ENCODE assay signal across 23 cellular contexts in the genomic region with DNA sequence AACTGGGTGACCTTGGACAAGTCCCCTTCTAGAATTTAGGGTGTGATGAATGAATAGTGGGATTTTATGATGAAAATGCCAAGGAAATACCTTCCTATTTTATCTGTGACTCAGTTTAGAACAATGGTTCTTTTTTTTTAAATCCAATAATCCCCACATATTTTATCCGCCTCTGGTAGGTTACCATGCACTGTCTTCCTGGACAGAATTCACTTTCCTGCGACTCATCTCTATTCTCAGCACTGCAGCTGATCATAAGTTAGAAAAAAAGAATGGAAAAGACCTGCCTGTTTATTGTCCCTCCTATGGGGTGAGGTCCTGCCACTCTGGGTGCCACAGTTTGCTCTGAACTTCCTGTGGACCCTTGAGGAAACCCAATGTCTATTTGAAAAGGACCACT.
DNase-seq lines count a peak whose midpoint lies in the region; TF ChIP-seq lines count a peak whose summit lies in the region.
"Had no signal": no experiment of that assay in that cellular context is flagged by ENCODE, and none has a peak within 500 bp of the region (broad histone marks: within the 10 kb centered on the region; RNA-seq: fewer than 3 reads in every experiment).

No MANE protein-coding gene starts in this region.

- H2AFZ ChIP-seq in PC-9, result no peak overlapping the region
- peak overlapping the region; percentile 12 for H2AFZ ChIP-seq in osteoblast (ENCODE audit: low read length)

- H3K9me3 ChIP-seq in PC-9 (ENCODE audit: insufficient read depth, low read depth) (no peaks in the 10 kb centered on the region), osteoblast (ENCODE audit: low read depth, low read length) (no peaks in the 10 kb centered on the region)
- H3K9me3 ChIP-seq: gastroesophageal sphincter, thoracic aorta had no signal

- H3K27me3 ChIP-seq in PC-9 (ENCODE audit: insufficient read depth, low read depth) (no peaks in the 10 kb centered on the region), osteoblast (ENCODE audit: insufficient read depth, low read length) (no peaks in the 10 kb centered on the region)
- H3K27me3 ChIP-seq: gastroesophageal sphincter had no signal

- no peaks in the 10 kb centered on the region for H3K9me2 ChIP-seq in PC-9 (ENCODE audit: insufficient read depth)

- POLR2A ChIA-PET in PC-9 (lab: Charles Lee; ENCODE audit: unreplicated experiment), result no interaction called here

- H3K4me1 ChIP-seq in PC-9 (replicated peaks; ENCODE audit: insufficient read depth) (no peaks in the 10 kb centered on the region), osteoblast (ENCODE audit: insufficient read depth, low read length) (peaks cover 29% of the 10 kb centered on the region)

- TF ChIP-seq CTCF in PC-9 (conservative IDR thresholded peaks at IDR 0.05), result no peak
- TF ChIP-seq CTCF in fibroblast of pulmonary artery (IDR thresholded peaks at IDR 0.05; ENCODE audit: low read length, missing control alignments), result no peak
- TF ChIP-seq CTCF in osteoblast (IDR thresholded peaks at IDR 0.05; ENCODE audit: extremely low read depth, low read depth, low read length), result no peak
- no peak for TF ChIP-seq CTCF in GM13976 (IDR thresholded peaks at IDR 0.05; ENCODE audit: borderline replicate concordance, control extremely low read depth, extremely low read depth, insufficient read depth, missing control alignments)

- H3K4me2 ChIP-seq in PC-9 (no peak overlapping the region), osteoblast (ENCODE audit: insufficient read depth, low read length) (peak overlapping the region; percentile 75)

- DNase-seq in ELR (ENCODE audit: low read depth) (peak; percentile 38), PC-9 (no peak), fibroblast of pulmonary artery (ENCODE audit: low read depth) (peak; percentile 13), osteoblast (ENCODE audit: insufficient read length, low spot score, missing footprints) (no peak), GM13976 (ENCODE audit: low spot score) (no peak), HuH-7.5 (ENCODE audit: low spot score) (no peak), NCI-H2029 (lab: John Stamatoyannopoulos, UW) (no peak)
- DNase-seq in stimulated activated CD8-positive, alpha-beta memory T cell treated with anti-CD3 and anti-CD28 coated beads, Interleukin-4, amount 100 ng/mL, for 48 hours, result no peak
- DNase-seq: activated CD4-positive, CD25-positive, alpha-beta regulatory T cell treated with anti-CD3 and anti-CD28 coated beads, Interleukin-2, amount 50 U/mL, for 72 hours; activated CD8-positive, alpha-beta memory T cell treated with anti-CD3 and anti-CD28 coated beads for 24 hours; activated naive CD8-positive, alpha-beta T cell treated with anti-CD3 and anti-CD28 coated beads for 36 hours; activated T-cell treated with anti-CD3 and anti-CD28 coated beads, Interleukin-2, amount 50 U/mL, for 72 hours; COR-L47; cortex of kidney; NCI-H187; NCI-H226; NCI-H82; occipital lobe; stimulated activated CD4-positive, alpha-beta T cell treated with anti-CD3 and anti-CD28 coated beads, Interleukin-15, amount 100 ng/mL, for 24 hours; T1000 had no signal

- H3K27ac ChIP-seq in PC-9 (0 out of 2 replicates have a peak overlapping the region, but pooled peaks have one; percentile 16), osteoblast (ENCODE audit: low read depth, low read length) (peak overlapping the region; percentile 66)
- H3K27ac ChIP-seq: SK-N-MC, thoracic aorta had no signal

- no peak overlapping the region for H3K4me3 ChIP-seq in PC-9
- H3K4me3 ChIP-seq in fibroblast of pulmonary artery (replicated peaks; ENCODE audit: low read depth, low read length), result no peak overlapping the region
- peak overlapping the region; percentile 40 for H3K4me3 ChIP-seq in osteoblast (ENCODE audit: insufficient read depth, low read length)
- H3K4me3 ChIP-seq: gastroesophageal sphincter, SK-N-MC, thoracic aorta had no signal

- H4K20me1 ChIP-seq in PC-9 (ENCODE audit: insufficient read depth), result no peaks in the 10 kb centered on the region
- H4K20me1 ChIP-seq in osteoblast (ENCODE audit: insufficient read depth, low read length), result no peaks in the 10 kb centered on the region

- BruUV-seq in PC-9 (replicated peaks; lab: Mats Ljungman, UMichigan), result no TSS peak

- in situ Hi-C loops in GM13976 (cut with MboI; ENCODE audit: low sequenced_read_pairs, unreplicated experiment), result no loop called here

- H3F3A ChIP-seq in PC-9 (ENCODE audit: insufficient read depth, low read depth), result peaks cover 3% of the 10 kb centered on the region; the same call in 1 of the 2 replicates

- peaks cover 5% of the 10 kb centered on the region; the same call in 1 of the 2 replicates for H3K36me3 ChIP-seq in PC-9 (ENCODE audit: low read depth)
- no peaks in the 10 kb centered on the region for H3K36me3 ChIP-seq in osteoblast (ENCODE audit: insufficient read depth, low read length)
- H3K36me3 ChIP-seq: gastroesophageal sphincter, thoracic aorta had no signal

- CTCF ChIA-PET in PC-9 (lab: Charles Lee), result no interaction called here

- intact Hi-C loops in PC-9 (cut with micrococcal nuclease; ENCODE audit: unreplicated experiment), result loop anchor here (5.0 kb wide), 1 partner anchor 64 kb away; no protein-coding TSS in a partner anchor

- H3K79me2 ChIP-seq in PC-9 (ENCODE audit: low read depth), result no peaks in the 10 kb centered on the region
- H3K79me2 ChIP-seq in osteoblast (ENCODE audit: insufficient read depth, low read length), result no peaks in the 10 kb centered on the region

Comparison
In these comparisons a context has a peak if more than half of its experiments do, and no peak if none do; other contexts are left out.
1. DNase-seq: peak in ELR (single experiment) and fibroblast of pulmonary artery (single experiment); none in PC-9 (0 of 2), osteoblast (single experiment), GM13976 (single experiment), stimulated activated CD8-positive, alpha-beta memory T cell treated with anti-CD3 and anti-CD28 coated beads, Interleukin-4, amount 100 ng/mL, for 48 hours (single experiment), HuH-7.5 (single experiment) and NCI-H2029 (single experiment).